In genomic region chr1:228515200-228515834, GRCh38 we compare ENCODE assay signal across 8 cellular contexts.
DNase-seq lines count a peak whose midpoint lies in the region; ATAC-seq and TF ChIP-seq lines count a peak whose summit lies in the region.

No MANE protein-coding gene starts in this region.

- TF ChIP-seq CTCF in LNCAP (IDR thresholded peaks at IDR 0.05), result peak; percentile 84
- TF ChIP-seq CTCF in WI38 (IDR thresholded peaks at IDR 0.05; ENCODE audit: low read depth, low read length), result peak; percentile 41
- TF ChIP-seq CTCF in parathyroid adenoma (IDR thresholded peaks at IDR 0.05), result peak; percentile 52

- no peaks in the 10 kb centered on the region for H3K4me1 ChIP-seq in parathyroid adenoma

- H2AFZ ChIP-seq in parathyroid adenoma, result no peak overlapping the region

- H3K27ac ChIP-seq in parathyroid adenoma, result no peak overlapping the region

- no peaks in the 10 kb centered on the region for H3K27me3 ChIP-seq in parathyroid adenoma (ENCODE audit: control insufficient read depth, insufficient read depth, low read length)

- H3K4me2 ChIP-seq in parathyroid adenoma (ENCODE audit: low read length), result no peak overlapping the region

- H3K9ac ChIP-seq in parathyroid adenoma, result no peak overlapping the region

- peak; percentile 59 for DNase-seq in SIG-M5 treated with dmso at 0.1 percent for 504 hours (lab: John Stamatoyannopoulos, UW; ENCODE audit: unreplicated experiment)
- DNase-seq in SIG-M5 (lab: John Stamatoyannopoulos, UW), result no peak
- peak; percentile 74 for DNase-seq in fibroblast of peridontal ligament (ENCODE audit: extremely low read depth)
- no peak for DNase-seq in NCI-H82 treated with DMSO at 0.1 percent for 48 hours (lab: John Stamatoyannopoulos, UW; ENCODE audit: unreplicated experiment)

- H3K4me3 ChIP-seq in WI38 (ENCODE audit: low read depth, low read length), result no peak overlapping the region
- H3K4me3 ChIP-seq in parathyroid adenoma (ENCODE audit: low read depth, low read length), result no peak overlapping the region

- H3K9me3 ChIP-seq in parathyroid adenoma (ENCODE audit: control insufficient read depth, low read length), result no peaks in the 10 kb centered on the region

- H3K36me3 ChIP-seq in parathyroid adenoma (ENCODE audit: control insufficient read depth, insufficient read depth, low read length), result no peaks in the 10 kb centered on the region

- no peaks in the 10 kb centered on the region for H3K79me2 ChIP-seq in parathyroid adenoma

- no peak for ATAC-seq in GM21447 (IDR thresholded peaks at IDR 0.05; ENCODE audit: unreplicated experiment)

Comparison
In these comparisons a context has a peak if more than half of its experiments do, and no peak if none do; other contexts are left out.
1. DNase-seq: peak in SIG-M5 treated with dmso at 0.1 percent for 504 hours (single experiment) and fibroblast of peridontal ligament (single experiment); none in SIG-M5 (single experiment) and NCI-H82 treated with DMSO at 0.1 percent for 48 hours (single experiment).
2. Peak in every context shown above with its lines, with median percentiles within 50 percentile points of each other: CTCF ChIP-seq.